1 cellular context compared by ENCODE assay signal in the genomic region with DNA sequence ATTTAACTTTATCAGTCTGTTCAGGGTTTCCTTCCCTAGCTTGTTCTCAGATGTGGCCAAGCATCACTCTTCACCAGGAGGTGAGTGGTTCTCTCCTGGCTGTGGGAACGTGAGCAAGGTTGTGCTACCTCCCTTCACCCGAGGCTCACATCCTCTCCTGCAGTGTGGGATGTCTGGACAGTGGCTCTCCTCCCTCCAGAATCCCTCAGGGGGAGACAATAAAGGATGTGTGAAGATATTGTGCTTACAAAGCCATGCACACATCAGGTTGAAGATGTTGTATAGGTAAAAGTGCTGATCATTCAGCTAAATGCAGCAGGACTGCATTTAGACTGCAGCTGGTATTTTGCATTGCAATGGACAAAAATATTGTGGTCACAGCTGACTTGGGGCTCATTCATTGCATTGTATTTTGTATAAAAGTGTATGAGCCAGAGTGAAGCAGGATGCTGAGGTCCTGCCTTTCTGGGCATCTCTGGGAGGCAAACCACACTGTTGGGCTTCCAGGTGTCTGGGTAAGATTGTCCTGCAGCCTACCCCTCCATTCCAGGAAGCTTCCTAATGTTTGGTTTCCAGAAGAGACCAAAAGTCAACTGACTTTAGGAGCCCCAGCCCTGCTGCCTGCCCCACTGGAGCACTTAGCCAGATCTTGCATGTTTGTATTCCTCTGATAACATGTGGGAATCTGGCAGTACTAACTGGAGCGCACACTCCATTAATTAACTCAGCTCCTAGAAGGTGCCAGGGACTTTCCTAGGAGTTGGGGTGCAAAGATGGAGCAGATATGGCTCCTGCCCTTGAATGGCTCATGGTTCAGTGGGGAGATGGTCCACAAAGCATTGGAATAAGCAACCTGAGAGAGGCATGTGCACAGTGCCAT.
TF ChIP-seq lines count a peak whose summit lies in the region.

No MANE protein-coding gene starts in this region.

TF ChIP-seq in H1, 55 proteins besides CTCF, POLR2A, EP300 and RAD21:
- no peak for TF ChIP-seq FOSL1 (IDR thresholded peaks at IDR 0.05; ENCODE audit: insufficient read depth, low read depth, low read length)
- no peak for TF ChIP-seq SIX5 (IDR thresholded peaks at IDR 0.05; ENCODE audit: low read depth, low read length)
- TF ChIP-seq YY1 (IDR thresholded peaks at IDR 0.05; ENCODE audit: low read depth, low read length): no peak
- TF ChIP-seq KDM4A (IDR thresholded peaks at IDR 0.05; ENCODE audit: low read depth, low read length, severe bottlenecking): no peak
- TF ChIP-seq NRF1 (IDR thresholded peaks at IDR 0.05; ENCODE audit: low read depth, low read length): no peak
- no peak for TF ChIP-seq ASH2L (IDR thresholded peaks at IDR 0.05; ENCODE audit: low read length)
- TF ChIP-seq TAF1 (IDR thresholded peaks at IDR 0.05; ENCODE audit: low read depth, low read length): no peak
- TF ChIP-seq RBBP5 (IDR thresholded peaks at IDR 0.05; ENCODE audit: borderline replicate concordance, low read depth, low read length): no peak
- TF ChIP-seq SRF (IDR thresholded peaks at IDR 0.05; ENCODE audit: low read depth, low read length): no peak
- no peak for TF ChIP-seq POLR2AphosphoS5 (IDR thresholded peaks at IDR 0.05; ENCODE audit: low read depth, low read length)
- no peak for TF ChIP-seq RFX5 (IDR thresholded peaks at IDR 0.05; ENCODE audit: borderline replicate concordance, low read depth, low read length)
- no peak for TF ChIP-seq CHD1 (IDR thresholded peaks at IDR 0.05; ENCODE audit: low read depth, low read length)
- TF ChIP-seq TCF12 (IDR thresholded peaks at IDR 0.05; ENCODE audit: low read depth, low read length): no peak
